Comparison of ENCODE assay signal across 8 cellular contexts in the genomic region with DNA sequence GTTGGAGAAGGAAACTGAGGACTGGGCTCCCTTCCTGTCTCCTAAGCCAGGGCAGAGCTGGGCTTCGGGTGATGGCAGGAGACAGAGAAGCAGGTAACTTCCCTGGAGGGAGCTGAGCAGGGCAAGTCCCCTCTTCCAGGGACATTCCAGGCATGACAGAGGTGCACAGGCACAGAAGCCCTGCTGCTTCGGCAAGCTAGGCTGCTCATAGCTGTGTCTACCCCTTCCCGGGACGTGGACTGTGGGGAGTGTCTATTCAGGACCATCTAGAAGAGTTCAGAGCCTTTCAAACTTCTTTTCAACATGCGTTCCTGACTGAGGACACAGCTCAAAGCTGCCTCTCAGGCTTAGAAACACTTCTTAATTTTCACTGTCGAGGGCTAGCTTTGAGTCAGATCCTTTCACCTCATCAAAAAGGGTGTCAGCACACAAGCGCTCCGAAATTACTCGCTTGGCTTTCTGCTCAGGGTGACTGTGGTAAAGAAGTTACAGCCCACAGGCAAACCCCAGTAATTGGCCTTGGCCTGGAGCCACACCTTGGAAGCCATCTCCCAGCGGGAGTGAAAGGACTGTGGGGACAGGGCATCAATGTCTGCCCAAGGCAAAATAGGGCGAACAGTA.
DNase-seq lines count a peak whose midpoint lies in the region; ATAC-seq and TF ChIP-seq lines count a peak whose summit lies in the region.

No MANE protein-coding gene starts in this region.

- H3K9me3 ChIP-seq in OCI-LY7 (ENCODE audit: low read length), result no peaks in the 10 kb centered on the region
- no peaks in the 10 kb centered on the region for H3K9me3 ChIP-seq in esophagus muscularis mucosa

- no peak for TF ChIP-seq POLR2A in esophagus muscularis mucosa (IDR thresholded peaks at IDR 0.05; ENCODE audit: low read depth)

- H2AFZ ChIP-seq in OCI-LY7 (ENCODE audit: low read length), result peak overlapping the region; percentile 42; the same call in 1 of the 2 replicates

- no peaks in the 10 kb centered on the region for H3K27me3 ChIP-seq in esophagus muscularis mucosa

- no peaks in the 10 kb centered on the region for H3K79me2 ChIP-seq in OCI-LY7 (ENCODE audit: insufficient read depth, low read depth, low read length)

- peaks cover 31% of the 10 kb centered on the region for H3K4me1 ChIP-seq in OCI-LY7 (ENCODE audit: insufficient read depth, low read length, poor library complexity, severe bottlenecking)
- peaks cover 56 to 68% (median 64%) of the 10 kb centered on the region in 4 donors for H3K4me1 ChIP-seq in esophagus muscularis mucosa

- no peak overlapping the region for H3K4me3 ChIP-seq in OCI-LY7 (ENCODE audit: low read depth, low read length, poor library complexity, severe bottlenecking)
- H3K4me3 ChIP-seq in esophagus muscularis mucosa, result peak overlapping the region; percentile 2 to 24 (median 18)

- 43% methylated on average over 11 of the region's 11 CpGs for WGBS in esophagus muscularis mucosa

- CTCF ChIA-PET in OCI-LY7 (lab: Charles Lee; ENCODE audit: unreplicated experiment), result interaction anchor here (1.1 to 2.2 kb wide), 2 partner anchors 161 to 164 kb away, joined by 6 to 8 read pairs; a partner anchor contains a TSS

- H3K9me2 ChIP-seq in OCI-LY7 (ENCODE audit: insufficient read depth, low read length), result no peaks in the 10 kb centered on the region

- no peaks in the 10 kb centered on the region for H4K20me1 ChIP-seq in OCI-LY7 (ENCODE audit: insufficient read depth, low read length)

- H3K36me3 ChIP-seq in OCI-LY7 (ENCODE audit: insufficient read depth, low read length), result no peaks in the 10 kb centered on the region
- H3K36me3 ChIP-seq in esophagus muscularis mucosa, result no peaks in the 10 kb centered on the region

- H3K27ac ChIP-seq in OCI-LY7 (ENCODE audit: low read depth, low read length, poor library complexity, severe bottlenecking) (no peak overlapping the region), esophagus muscularis mucosa (replicated peaks in 1 of 4) (peak overlapping the region; percentile 66 to 82 (median 76))

- POLR2A ChIA-PET in OCI-LY7 (lab: Charles Lee), result interaction anchor here (0.6 to 0.8 kb wide), 3 partner anchors 9 to 108 kb away, joined by 3 to 4 read pairs (median 4); no protein-coding TSS in a partner anchor

- no TSS peak for BruUV-seq in OCI-LY7 (replicated peaks; lab: Mats Ljungman, UMichigan)

- peak overlapping the region; percentile 37 for H3K4me2 ChIP-seq in OCI-LY7 (ENCODE audit: low read length)

- intact Hi-C loops in OCI-LY7 (cut with micrococcal nuclease; ENCODE audit: unreplicated experiment), result loop anchor here (5.0 to 10.0 kb wide), 3 partner anchors 49 to 509 kb away; no protein-coding TSS in a partner anchor
- intact Hi-C loops in esophagus muscularis mucosa (cut with DNase I), result loop anchor here (10.0 kb wide), 1 partner anchor 291 kb away; no protein-coding TSS in a partner anchor

- ATAC-seq in GM21717 (IDR thresholded peaks at IDR 0.05; ENCODE audit: unreplicated experiment), result peak; percentile 38

- peak; percentile 59 for DNase-seq in EL
- no peak for DNase-seq in OCI-LY7 (ENCODE audit: low spot score)
- peak; percentile 77 for DNase-seq in esophagus muscularis mucosa (ENCODE audit: extremely low spot score)
- DNase-seq in stimulated activated CD8-positive, alpha-beta memory T cell treated with anti-CD3 and anti-CD28 coated beads, Interleukin-4, amount 100 ng/mL, for 48 hours, result peak; percentile 39
- no peak for DNase-seq in mesenteric fat pad (ENCODE audit: low spot score)
- no peak for DNase-seq in occipital lobe (lab: John Stamatoyannopoulos, UW)
- no peak for DNase-seq in NCI-H526 (lab: John Stamatoyannopoulos, UW)

- TF ChIP-seq CTCF in OCI-LY7 (conservative IDR thresholded peaks at IDR 0.05; ENCODE audit: low read length) (no peak), esophagus muscularis mucosa (IDR thresholded peaks at IDR 0.05) (no peak)

- no peak for TF ChIP-seq EP300 in esophagus muscularis mucosa (IDR thresholded peaks at IDR 0.05)

Comparison
In these comparisons a context has a peak if more than half of its experiments do, and no peak if none do; other contexts are left out.
1. DNase-seq: peak in EL (single experiment), esophagus muscularis mucosa (single experiment) and stimulated activated CD8-positive, alpha-beta memory T cell treated with anti-CD3 and anti-CD28 coated beads, Interleukin-4, amount 100 ng/mL, for 48 hours (single experiment); none in OCI-LY7 (single experiment), mesenteric fat pad (single experiment), occipital lobe (single experiment) and NCI-H526 (0 of 2).